ENCODE assay signal across 10 cellular contexts in genomic region chr6:43708857-43709653, GRCh38. TPM values are rescaled to one million over a fixed set of nuclear protein-coding genes. Genes with fewer than 3 reads are reported as not detected.
DNase-seq lines count a peak whose midpoint lies in the region; ATAC-seq and TF ChIP-seq lines count a peak whose summit lies in the region.
"Had no signal": no experiment of that assay in that cellular context is flagged by ENCODE, and none has a peak within 500 bp of the region (broad histone marks: within the 10 kb centered on the region; RNA-seq: fewer than 3 reads in every experiment).

No MANE protein-coding gene starts in this region.

- peaks cover 0 to 6% of the 10 kb centered on the region in 2 donors for H3K4me1 ChIP-seq in gastrocnemius medialis

- H3K4me3 ChIP-seq in fibroblast of the aortic adventitia (ENCODE audit: low read depth, low read length) (no peak overlapping the region), gastrocnemius medialis (no peak overlapping the region)
- H3K4me3 ChIP-seq: dorsolateral prefrontal cortex had no signal

- no peaks in the 10 kb centered on the region for H3K36me3 ChIP-seq in gastrocnemius medialis

- no peak for TF ChIP-seq POLR2A in gastrocnemius medialis (IDR thresholded peaks at IDR 0.05)

- peak; percentile 75 to 80 for ATAC-seq in gastrocnemius medialis
- no peak for ATAC-seq in GM19467 (IDR thresholded peaks at IDR 0.05; ENCODE audit: unreplicated experiment)

- in situ Hi-C loops in gastrocnemius medialis (cut with MboI; ENCODE audit: low sequenced_read_pairs in 4 of 4) = no loop called here

- H3K27me3 ChIP-seq in gastrocnemius medialis = no peaks in the 10 kb centered on the region

- DNase-seq in EL (peak; percentile 73), RPMI8226 (peak; percentile 47), fibroblast of the aortic adventitia (ENCODE audit: low read depth) (peak; percentile 95), gastrocnemius medialis (peak in 1 of 2 donors; percentile 51), NK-92 (lab: John Stamatoyannopoulos, UW; ENCODE audit: unreplicated experiment) (no peak), DMS 273 (lab: John Stamatoyannopoulos, UW; ENCODE audit: unreplicated experiment) (no peak)
- DNase-seq in stimulated activated CD4-positive, alpha-beta T cell treated with anti-CD3 and anti-CD28 coated beads, Interleukin-4, amount 100 ng/mL, for 1 hour = no peak
- DNase-seq: activated B cell treated with CpG ODN at 0.5 μM for 24 hours, dorsolateral prefrontal cortex had no signal

- H3K9me3 ChIP-seq in gastrocnemius medialis = no peaks in the 10 kb centered on the region

- TF ChIP-seq CTCF in fibroblast of the aortic adventitia (IDR thresholded peaks at IDR 0.05; ENCODE audit: insufficient read depth, low read length) = no peak
- no peak for TF ChIP-seq CTCF in gastrocnemius medialis (IDR thresholded peaks at IDR 0.05 in 4 of 5, conservative IDR thresholded peaks at IDR 0.05 in 1 of 5)

- H3K27ac ChIP-seq in gastrocnemius medialis = peak overlapping the region; percentile 6 to 51 (median 37)
- H3K27ac ChIP-seq: dorsolateral prefrontal cortex had no signal

- intact Hi-C loops in gastrocnemius medialis (cut with DNase I; ENCODE audit: low total_unique reads) = no loop called here

RNA-seq across cellular contexts. Expression of gene MRPS18A, which starts 21.5 kb away (rescaled TPM):
- total RNA-seq in fibroblast of the aortic adventitia (ENCODE audit: low replicate concordance) (22.6 and 32.4 TPM in 2 replicates), gastrocnemius medialis (100 to 1,000 TPM; 161 to 171 (median 168) TPM)

Comparison
In these comparisons a context has a peak if more than half of its experiments do, and no peak if none do; other contexts are left out.
1. DNase-seq: peak in EL (single experiment), RPMI8226 (single experiment) and fibroblast of the aortic adventitia (single experiment); none in NK-92 (single experiment), DMS 273 (single experiment) and stimulated activated CD4-positive, alpha-beta T cell treated with anti-CD3 and anti-CD28 coated beads, Interleukin-4, amount 100 ng/mL, for 1 hour (single experiment).